In the genomic region with DNA sequence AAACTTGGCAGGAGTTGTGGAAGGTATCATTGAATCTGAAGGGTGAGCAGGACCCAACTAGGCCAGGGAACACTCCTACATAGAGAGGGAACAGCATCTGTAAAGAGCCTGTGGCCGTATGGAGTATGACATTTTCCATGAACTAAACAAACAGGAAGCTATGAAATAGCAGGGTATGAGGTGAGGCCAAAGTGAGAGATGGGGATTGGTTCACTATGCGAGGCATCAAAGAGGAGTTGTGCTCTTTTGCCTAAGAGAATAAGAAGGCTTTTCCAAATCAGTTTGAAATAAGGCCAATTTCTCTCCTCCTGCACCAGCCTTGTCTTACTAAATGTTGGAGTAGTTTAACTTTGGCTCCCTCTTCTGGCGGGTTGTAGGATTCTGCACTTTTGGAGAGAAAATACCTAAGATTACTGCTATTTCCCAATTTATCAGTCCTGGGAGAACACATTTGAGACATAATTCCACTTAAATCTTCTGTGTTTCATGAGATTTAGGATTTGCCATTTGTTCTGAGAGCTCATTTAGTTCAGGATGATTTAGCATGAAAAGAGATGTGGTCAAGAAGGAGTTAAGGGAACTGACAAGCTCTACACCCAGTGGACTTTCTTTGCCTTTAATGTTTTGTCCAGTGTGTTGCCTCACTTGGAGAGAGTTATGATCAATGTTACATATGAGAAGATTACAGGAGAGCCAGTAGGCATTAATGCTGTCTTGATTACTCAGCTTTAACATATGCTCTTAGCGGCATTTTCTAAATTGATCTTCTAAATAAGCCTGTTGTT, we compare ENCODE assay signal across 8 cellular contexts. TPM values are rescaled to one million over a fixed set of nuclear protein-coding genes. Genes with fewer than 3 reads are reported as not detected.
DNase-seq lines count a peak whose midpoint lies in the region; ATAC-seq and TF ChIP-seq lines count a peak whose summit lies in the region.

No MANE protein-coding gene starts in this region.

- no peaks in the 10 kb centered on the region for H4K20me1 ChIP-seq in PC-3 (ENCODE audit: low read length)

- CTCF ChIA-PET in PC-3 (lab: Charles Lee) = interaction anchor here (0.6 to 1.7 kb wide), 5 partner anchors 27 to 471 kb away, joined by 3 to 9 read pairs (median 3); no protein-coding TSS in a partner anchor

- ATAC-seq in PC-3 = peak; percentile 83
- ATAC-seq in HG03280 (IDR thresholded peaks at IDR 0.05; ENCODE audit: unreplicated experiment) = no peak

- 0 out of 2 replicates have a peak, but pooled peaks cover 3% of the 10 kb centered on the region for H3K27me3 ChIP-seq in PC-3 (ENCODE audit: low read length)

- H3K4me2 ChIP-seq in PC-3 (ENCODE audit: low read length) = no peak overlapping the region

- DNase-seq in DMS153 treated with DMSO at 0.1 percent for 48 hours (lab: John Stamatoyannopoulos, UW; ENCODE audit: unreplicated experiment) (peak; percentile 66), PC-3 (peak; percentile 85), glomerular endothelial cell (ENCODE audit: extremely low read depth, low read depth, low spot score) (peak; percentile 45), pons (ENCODE audit: low spot score) (peak; percentile 88), OCI-M2 (lab: John Stamatoyannopoulos, UW; ENCODE audit: unreplicated experiment) (no peak)
- peak; percentile 72 for DNase-seq in Jurkat, Clone E6-1 (ENCODE audit: low read depth, low spot score)
- peak; percentile 41 for DNase-seq in activated naive CD4-positive, alpha-beta T cell treated with anti-CD3 and anti-CD28 coated beads, Interleukin-2, amount 50 U/mL, for 16 hours

- POLR2A ChIA-PET in PC-3 (lab: Charles Lee; ENCODE audit: unreplicated experiment) = no interaction called here

- no peaks in the 10 kb centered on the region for H3K4me1 ChIP-seq in PC-3 (ENCODE audit: insufficient read depth, low read length)

- H3K27ac ChIP-seq in PC-3 (ENCODE audit: low read length) = no peak overlapping the region

- no peak overlapping the region for H2AFZ ChIP-seq in PC-3 (ENCODE audit: low read length)

- H3K9me2 ChIP-seq in PC-3 (replicated peaks; ENCODE audit: low read length) = no peaks in the 10 kb centered on the region

- no TSS peak for BruUV-seq in PC-3 (replicated peaks; lab: Mats Ljungman, UMichigan)

- peak; percentile 98 for TF ChIP-seq CTCF in PC-3 (conservative IDR thresholded peaks at IDR 0.05; ENCODE audit: low read depth, low read length)

- H3F3A ChIP-seq in PC-3 (ENCODE audit: low read length, unreplicated experiment) = no peaks in the 10 kb centered on the region

- H3K9ac ChIP-seq in PC-3 (ENCODE audit: low read length) = no peak overlapping the region

- H3K9me3 ChIP-seq in PC-3 (ENCODE audit: low read length) = no peaks in the 10 kb centered on the region

- no peaks in the 10 kb centered on the region for H3K36me3 ChIP-seq in PC-3 (ENCODE audit: low read depth, low read length)

- intact Hi-C loops in PC-3 (cut with micrococcal nuclease) = loop anchor here (1.0 to 10.0 kb wide), 2 partner anchors 279 to 472 kb away; no protein-coding TSS in a partner anchor

- H3K79me2 ChIP-seq in PC-3 (ENCODE audit: low read length) = no peaks in the 10 kb centered on the region

- no peak overlapping the region for H3K4me3 ChIP-seq in Jurkat, Clone E6-1 (ENCODE audit: low read length)
- H3K4me3 ChIP-seq in PC-3 (ENCODE audit: low read length) = no peak overlapping the region

RNA-seq across cellular contexts. Expression of a gene that starts 55.4 kb away (rescaled TPM):
- polyA plus RNA-seq in Jurkat, Clone E6-1 (2012; ENCODE audit: insufficient read depth, insufficient read length) = 8.9 TPM
- total RNA-seq in PC-3 (2014; rRNA removed) = 5.3 and 6.0 TPM in 2 replicates
- 5.9 and 8.0 TPM in 2 replicates for total RNA-seq in glomerular endothelial cell
